In genomic region chr18:10085876-10086275, GRCh38 we compare ENCODE assay signal across 18 cellular contexts.
A peak's percentile ranks its signal among the peaks of the same experiment; 100 is the strongest.
DNase-seq lines count a peak whose midpoint lies in the region; ATAC-seq, FAIRE-seq and TF ChIP-seq lines count a peak whose summit lies in the region.
"Had no signal": no experiment of that assay in that cellular context is flagged by ENCODE, and none has a peak within 500 bp of the region (broad histone marks: within the 10 kb centered on the region; RNA-seq: fewer than 3 reads in every experiment).

No MANE protein-coding gene starts in this region.

- H3K4me3 Mint-ChIP-seq in astrocyte (ENCODE audit: unreplicated experiment) (no peak overlapping the region), osteocyte (ENCODE audit: unreplicated experiment) (no peak overlapping the region)
- H3K4me3 Mint-ChIP-seq: CD4-positive, alpha-beta T cell had no signal

- H3K9me3 Mint-ChIP-seq in astrocyte (ENCODE audit: unreplicated experiment) (peaks cover 27% of the 10 kb centered on the region), osteocyte (ENCODE audit: unreplicated experiment) (peaks cover 12% of the 10 kb centered on the region)

- peaks cover 21% of the 10 kb centered on the region for H3K4me1 Mint-ChIP-seq in astrocyte (ENCODE audit: low read depth, unreplicated experiment)
- H3K4me1 Mint-ChIP-seq in osteocyte (ENCODE audit: unreplicated experiment) = peaks cover 29% of the 10 kb centered on the region

- intact Hi-C loops in left colon (cut with DNase I, micrococcal nuclease) = no loop called here

- H3K27me3 ChIP-seq in astrocyte (ENCODE audit: insufficient read depth, low read length) (no peaks in the 10 kb centered on the region), SJCRH30 (no peaks in the 10 kb centered on the region)
- H3K27me3 ChIP-seq: BLaER1 had no signal

- H3K9me3 ChIP-seq in astrocyte (ENCODE audit: insufficient read depth, low read depth, low read length) (peaks cover 14% of the 10 kb centered on the region), SJCRH30 (replicated peaks) (no peaks in the 10 kb centered on the region)

- H4K20me1 ChIP-seq in astrocyte (ENCODE audit: insufficient read depth, low read length) = no peaks in the 10 kb centered on the region
- H4K20me1 ChIP-seq: BLaER1 had no signal

- H3K36me3 Mint-ChIP-seq in astrocyte (ENCODE audit: low read depth, unreplicated experiment) = peaks cover 2% of the 10 kb centered on the region
- H3K36me3 Mint-ChIP-seq in osteocyte (ENCODE audit: unreplicated experiment) = peaks cover 5% of the 10 kb centered on the region

- H2AFZ ChIP-seq in astrocyte (ENCODE audit: low read depth, low read length) = no peak overlapping the region

- DNase-seq in astrocyte (ENCODE audit: low read depth) (no peak), left colon (peak in 1 of 2 donors; percentile 15), osteocyte (ENCODE audit: extremely low spot score, unreplicated experiment) (no peak), RCC 7860 (ENCODE audit: low spot score) (no peak), SJCRH30 (no peak), mesenteric fat pad (ENCODE audit: low spot score) (no peak), islet precursor cell (no peak)
- DNase-seq: CD4-positive, alpha-beta T cell; DMS79; MM.1S; NCI-H1048; NCI-H1417 treated with DMSO at 0.1 percent for 48 hours; NCI-H1930; NCI-H2227 treated with DMSO at 0.1 percent for 48 hours; NCI-H510A; SIG-M5 had no signal

- no peaks in the 10 kb centered on the region for H3K79me2 ChIP-seq in astrocyte (ENCODE audit: insufficient read depth, low read length)

- no peak overlapping the region for H3K9ac ChIP-seq in astrocyte (ENCODE audit: low read length)
- H3K9ac ChIP-seq: BLaER1 had no signal

- no peak for TF ChIP-seq CTCF in astrocyte (IDR thresholded peaks at IDR 0.05; ENCODE audit: insufficient read depth, low read depth, low read length)
- no peak for TF ChIP-seq CTCF in osteocyte (IDR thresholded peaks at IDR 0.05)

- no peak overlapping the region for H3K27ac ChIP-seq in astrocyte (ENCODE audit: low read depth, low read length)
- H3K27ac ChIP-seq in SJCRH30 = no peak overlapping the region
- H3K27ac ChIP-seq: BLaER1 had no signal

- H3K4me1 ChIP-seq in astrocyte (ENCODE audit: insufficient read depth, low read length) (peaks cover 11% of the 10 kb centered on the region), SJCRH30 (no peaks in the 10 kb centered on the region)

- peak; percentile 95 for ATAC-seq in left colon
- ATAC-seq: K562 had no signal

- H3K4me2 ChIP-seq in astrocyte (ENCODE audit: low read length) = peak overlapping the region; percentile 5
- H3K4me2 ChIP-seq: BLaER1 had no signal

- peaks cover 12% of the 10 kb centered on the region for H3K27me3 Mint-ChIP-seq in astrocyte (ENCODE audit: low read depth, unreplicated experiment)
- H3K27me3 Mint-ChIP-seq in osteocyte (ENCODE audit: unreplicated experiment) = no peaks in the 10 kb centered on the region

- no peak overlapping the region for H3K4me3 ChIP-seq in astrocyte (ENCODE audit: insufficient read depth, low read depth, low read length)
- H3K4me3 ChIP-seq in SJCRH30 = no peak overlapping the region
- H3K4me3 ChIP-seq: BLaER1, K562 had no signal

- no peak overlapping the region for H3K27ac Mint-ChIP-seq in astrocyte (ENCODE audit: unreplicated experiment)
- H3K27ac Mint-ChIP-seq in osteocyte (ENCODE audit: unreplicated experiment) = peak overlapping the region; percentile 15
- H3K27ac Mint-ChIP-seq: CD4-positive, alpha-beta T cell had no signal

- FAIRE-seq in astrocyte (lab: Jason Lieb, UNC) (no peak), RCC 7860 (lab: Jason Lieb, UNC) (no peak)
- FAIRE-seq: K562 had no signal

- no peaks in the 10 kb centered on the region for H3K36me3 ChIP-seq in astrocyte (ENCODE audit: insufficient read depth, low read length)
- no peaks in the 10 kb centered on the region for H3K36me3 ChIP-seq in SJCRH30
